17 cellular contexts compared by ENCODE assay signal in genomic region chr15:33341943-33342342, GRCh38. TPM values are rescaled to one million over a fixed set of nuclear protein-coding genes. Genes with fewer than 3 reads are reported as not detected.
A peak's percentile ranks its signal among the peaks of the same experiment; 100 is the strongest.
DNase-seq lines count a peak whose midpoint lies in the region; ATAC-seq and TF ChIP-seq lines count a peak whose summit lies in the region.
"Had no signal": no experiment of that assay in that cellular context is flagged by ENCODE, and none has a peak within 500 bp of the region (broad histone marks: within the 10 kb centered on the region; RNA-seq: fewer than 3 reads in every experiment).

No MANE protein-coding gene starts in this region.

- H2AFZ ChIP-seq in neural progenitor cell (replicated peaks), result no peak overlapping the region

- H3K27me3 ChIP-seq in endodermal cell (ENCODE audit: control insufficient read depth, insufficient read depth, low read length, poor library complexity, severe bottlenecking) (no peaks in the 10 kb centered on the region), neural progenitor cell (no peaks in the 10 kb centered on the region)

- H3K27ac Mint-ChIP-seq in endodermal cell (no peak overlapping the region), neural progenitor cell (no peak overlapping the region)

- no peaks in the 10 kb centered on the region for H4K20me1 ChIP-seq in neural progenitor cell (ENCODE audit: low read depth)

- no peaks in the 10 kb centered on the region for H3K79me2 ChIP-seq in neural progenitor cell (ENCODE audit: low read depth)

- no peak overlapping the region for H3K4me3 ChIP-seq in HEK293 (ENCODE audit: low read depth, low read length)
- no peak overlapping the region for H3K4me3 ChIP-seq in endodermal cell (ENCODE audit: low read length)
- H3K4me3 ChIP-seq in neural progenitor cell, result no peak overlapping the region
- no peak overlapping the region for H3K4me3 ChIP-seq in coronary artery

- ATAC-seq in HG03460 (IDR thresholded peaks at IDR 0.05; ENCODE audit: unreplicated experiment), result no peak
- ATAC-seq: Panc1 had no signal

- no peak overlapping the region for H3K27ac ChIP-seq in HEK293 (ENCODE audit: extremely low read depth, low read depth, low read length)
- no peak overlapping the region for H3K27ac ChIP-seq in endodermal cell (ENCODE audit: low read depth, low read length)
- no peak overlapping the region for H3K27ac ChIP-seq in neural progenitor cell
- H3K27ac ChIP-seq in coronary artery, result no peak overlapping the region
- H3K27ac ChIP-seq: C4-2B had no signal

- DNase-seq in NCI-H2227 treated with DMSO at 0.1 percent for 48 hours (lab: John Stamatoyannopoulos, UW) (peak; percentile 5), endodermal cell (peak; percentile 55), neural progenitor cell (ENCODE audit: low spot score) (peak; percentile 13), coronary artery (ENCODE audit: low spot score) (no peak), occipital lobe (lab: John Stamatoyannopoulos, UW) (no peak)
- DNase-seq: ACHN, AML-193, DMS153, GDM1, KG1, NCI-H1930, NCI-H510A had no signal

- H3K4me1 ChIP-seq in HEK293 (ENCODE audit: control insufficient read depth, insufficient read depth, low read length), result no peaks in the 10 kb centered on the region
- H3K4me1 ChIP-seq in endodermal cell (ENCODE audit: control insufficient read depth, insufficient read depth, low read length), result no peaks in the 10 kb centered on the region
- peaks cover 19% of the 10 kb centered on the region for H3K4me1 ChIP-seq in neural progenitor cell

- no peaks in the 10 kb centered on the region for H3K9me3 Mint-ChIP-seq in endodermal cell
- H3K9me3 Mint-ChIP-seq in neural progenitor cell, result peaks cover 6% of the 10 kb centered on the region

- H3K9me3 ChIP-seq in HEK293 (ENCODE audit: control insufficient read depth, insufficient read depth, low read depth, low read length), result no peaks in the 10 kb centered on the region
- H3K9me3 ChIP-seq in endodermal cell (ENCODE audit: control insufficient read depth, low read length), result no peaks in the 10 kb centered on the region
- no peaks in the 10 kb centered on the region for H3K9me3 ChIP-seq in neural progenitor cell (ENCODE audit: low read depth)

- H3K36me3 Mint-ChIP-seq in endodermal cell (ENCODE audit: low read depth) (no peaks in the 10 kb centered on the region), neural progenitor cell (no peaks in the 10 kb centered on the region)

- no peak overlapping the region for H3K4me3 Mint-ChIP-seq in endodermal cell
- no peak overlapping the region for H3K4me3 Mint-ChIP-seq in neural progenitor cell

- POLR2A ChIA-PET in HEK293 (lab: Yijun Ruan, JAX), result no interaction called here

- CTCF ChIA-PET in HEK293 (lab: Yijun Ruan, JAX), result no interaction called here

- no peaks in the 10 kb centered on the region for H3K36me3 ChIP-seq in HEK293 (ENCODE audit: control insufficient read depth in 2 of 2, insufficient read depth in 1 of 2, low read length in 2 of 2)
- H3K36me3 ChIP-seq in endodermal cell (ENCODE audit: control insufficient read depth, insufficient read depth, low read length), result no peaks in the 10 kb centered on the region
- no peaks in the 10 kb centered on the region for H3K36me3 ChIP-seq in neural progenitor cell

- H3K9ac ChIP-seq in endodermal cell (ENCODE audit: extremely low read depth, low read length, poor library complexity, severe bottlenecking), result no peak overlapping the region
- no peak overlapping the region for H3K9ac ChIP-seq in neural progenitor cell

- peaks cover 4% of the 10 kb centered on the region for H3K4me1 Mint-ChIP-seq in endodermal cell
- peaks cover 10% of the 10 kb centered on the region for H3K4me1 Mint-ChIP-seq in neural progenitor cell

- H3K27me3 Mint-ChIP-seq in endodermal cell (ENCODE audit: insufficient read depth) (peaks cover 1% of the 10 kb centered on the region), neural progenitor cell (ENCODE audit: insufficient read depth, low read depth) (peaks cover 3% of the 10 kb centered on the region)

- peak overlapping the region; percentile 27 for H3K4me2 ChIP-seq in neural progenitor cell

- no peaks in the 10 kb centered on the region for H3F3A ChIP-seq in neural progenitor cell (ENCODE audit: low read depth)

- TF ChIP-seq CTCF in HEK293 (tag by site-specific recombination; IDR thresholded peaks at IDR 0.05), result no peak
- no peak for TF ChIP-seq CTCF in endodermal cell (conservative IDR thresholded peaks at IDR 0.05)
- TF ChIP-seq CTCF in neural progenitor cell (IDR thresholded peaks at IDR 0.05), result no peak
- TF ChIP-seq CTCF in coronary artery (IDR thresholded peaks at IDR 0.05), result no peak

- 47 to 88% methylated on average over 4 of the region's 4 CpGs for WGBS in endodermal cell (ENCODE audit: insufficient coverage in 1 of 2, insufficient read length in 1 of 2), 2 experiments

TF ChIP-seq in HEK293, 187 proteins besides CTCF, POLR2A, EP300 and RAD21:
- peak; percentile 71; the same call in 1 of the 2 replicates for TF ChIP-seq EGR2 (tag by site-specific recombination; IDR thresholded peaks at IDR 0.05; ENCODE audit: low read depth)
- peak; percentile 78 for TF ChIP-seq ZFHX2 (tag by site-specific recombination; conservative IDR thresholded peaks at IDR 0.05)
- TF ChIP-seq ZNF776 (tag by site-specific recombination; IDR thresholded peaks at IDR 0.05; ENCODE audit: borderline replicate concordance), result no peak

RNA-seq across cellular contexts. Expression of gene RYR3, which starts 31.2 kb away (rescaled TPM):
- total RNA-seq in endodermal cell (1 to 10 TPM in 1 of 2 donors, under 1 TPM in 1; 0.71 to 1.4 TPM), neural progenitor cell (ENCODE audit: low replicate concordance) (2.1 and 4.4 TPM in 2 replicates), occipital lobe (15.4 TPM)
- 1.6 TPM for polyA plus RNA-seq in endodermal cell (2013, experiment 1 of 2)
- polyA plus RNA-seq in endodermal cell (2013, experiment 2 of 2), result 1.6 TPM
- total RNA-seq: HT-29 had no signal

Comparison
In these comparisons a context has a peak if more than half of its experiments do, and no peak if none do; other contexts are left out.
1. DNase-seq: peak in NCI-H2227 treated with DMSO at 0.1 percent for 48 hours (single experiment), endodermal cell (single experiment) and neural progenitor cell (single experiment); none in coronary artery (single experiment) and occipital lobe (single experiment).